Comparison of ENCODE assay signal across 28 cellular contexts in genomic region chr4:78527555-78527954, GRCh38. TPM values are rescaled to one million over a fixed set of nuclear protein-coding genes. Genes with fewer than 3 reads are reported as not detected.
"Had no signal": no experiment of that assay in that cellular context is flagged by ENCODE, and none has a peak within 500 bp of the region (broad histone marks: within the 10 kb centered on the region; RNA-seq: fewer than 3 reads in every experiment).

No MANE protein-coding gene starts in this region.

- DNase-seq: hypothalamus; immature natural killer cell; kidney; left ventricle myocardium inferior; midbrain; mucosa of descending colon; naive thymus-derived CD8-positive, alpha-beta T cell; nucleus accumbens; pancreas; posterior cingulate gyrus; retina; right cardiac atrium; stimulated activated CD4-positive, alpha-beta T cell treated with anti-CD3 and anti-CD28 coated beads, Interleukin-12 subunit alpha, Interleukin-12 subunit beta, amount 100 ng/mL, for 4 hours; stimulated activated CD4-positive, alpha-beta T cell treated with anti-CD3 and anti-CD28 coated beads, Interleukin-15, amount 100 ng/mL, for 24 hours; stimulated activated CD4-positive, alpha-beta T cell treated with anti-CD3 and anti-CD28 coated beads, Interleukin-2, amount 100 ng/mL, for 24 hours; stimulated activated CD4-positive, alpha-beta T cell treated with anti-CD3 and anti-CD28 coated beads, Interleukin-4, amount 100 ng/mL, for 1 hour; stimulated activated naive B cell treated with anti-CD40 and anti-IgM and Interleukin-4, amounts not matched to agents 10 μg/mL and 1 μg/mL and 100 μg/mL, for 72 hours; stimulated activated naive CD8-positive, alpha-beta T cell treated with anti-CD3 and anti-CD28 coated beads, Interleukin-15, Interleukin-2, amounts not matched to agents 100 U/mL and 50 U/mL, for 24 hours; stomach; testis; thyroid gland; transverse colon; upper lobe of right lung had no signal

- H3K4me1 ChIP-seq: left ventricle myocardium inferior, pancreas, prostate gland, stomach, testis, transverse colon, upper lobe of right lung had no signal

- H3K4me3 ChIP-seq: left ventricle myocardium inferior, lung, mucosa of descending colon, pancreas, prostate gland, skin epidermis, stomach, testis, thyroid gland, transverse colon, upper lobe of right lung had no signal

- H3K36me3 Mint-ChIP-seq: immature natural killer cell; naive thymus-derived CD8-positive, alpha-beta T cell; stimulated activated naive B cell treated with anti-CD40 and anti-IgM and Interleukin-4, amounts not matched to agents 10 μg/mL and 1 μg/mL and 100 μg/mL, for 72 hours had no signal

- H3K27me3 ChIP-seq: pancreas, stomach, testis, thyroid gland, transverse colon, upper lobe of right lung had no signal

- H3K9me3 Mint-ChIP-seq: naive thymus-derived CD8-positive, alpha-beta T cell; stimulated activated naive B cell treated with anti-CD40 and anti-IgM and Interleukin-4, amounts not matched to agents 10 μg/mL and 1 μg/mL and 100 μg/mL, for 72 hours had no signal

- H3K9me3 ChIP-seq: mucosa of descending colon, pancreas, prostate gland, stomach, testis, thyroid gland, transverse colon, upper lobe of right lung had no signal

- H3K27ac ChIP-seq: left ventricle myocardium inferior, pancreas, prostate gland, skin epidermis, stomach, testis, thyroid gland, transverse colon, upper lobe of right lung had no signal

- H3K4me1 Mint-ChIP-seq: immature natural killer cell; naive thymus-derived CD8-positive, alpha-beta T cell; nephron; neural crest cell; stimulated activated naive B cell treated with anti-CD40 and anti-IgM and Interleukin-4, amounts not matched to agents 10 μg/mL and 1 μg/mL and 100 μg/mL, for 72 hours had no signal

- H3K36me3 ChIP-seq: left ventricle myocardium inferior, pancreas, prostate gland, stomach, thyroid gland, transverse colon, upper lobe of right lung had no signal

- H3K27ac Mint-ChIP-seq: immature natural killer cell; naive thymus-derived CD8-positive, alpha-beta T cell; nephron; stimulated activated naive B cell treated with anti-CD40 and anti-IgM and Interleukin-4, amounts not matched to agents 10 μg/mL and 1 μg/mL and 100 μg/mL, for 72 hours had no signal

- H3K4me3 Mint-ChIP-seq: immature natural killer cell; naive thymus-derived CD8-positive, alpha-beta T cell; nephron; neural crest cell; stimulated activated naive B cell treated with anti-CD40 and anti-IgM and Interleukin-4, amounts not matched to agents 10 μg/mL and 1 μg/mL and 100 μg/mL, for 72 hours had no signal

RNA-seq across cellular contexts. Expression of gene ANXA3, which starts 24.0 kb away (rescaled TPM):
- total RNA-seq: naive thymus-derived CD8-positive, alpha-beta T cell; neural crest cell had no signal
- polyA plus RNA-seq: immature natural killer cell; naive thymus-derived CD8-positive, alpha-beta T cell had no signal
